17 cellular contexts compared by ENCODE assay signal in the genomic region with DNA sequence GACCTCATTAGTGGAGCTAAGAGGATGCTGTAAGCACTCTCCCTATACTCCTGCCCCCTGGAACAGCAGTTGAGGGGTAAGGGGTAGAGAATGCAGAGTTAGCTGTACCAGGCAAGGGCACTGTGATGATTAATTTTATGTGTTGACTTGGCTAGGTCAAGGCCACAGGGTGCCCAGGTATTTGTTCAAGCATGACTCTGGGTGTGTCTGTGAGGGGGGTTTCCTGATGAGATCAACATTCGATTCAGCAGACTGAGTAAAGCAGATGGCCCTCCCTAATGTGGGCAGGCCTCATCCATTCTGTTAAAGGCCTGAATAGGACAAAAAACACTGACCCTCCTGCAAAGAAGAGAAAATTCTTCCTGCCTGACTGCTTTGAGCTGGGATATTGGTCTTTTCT.
DNase-seq lines count a peak whose midpoint lies in the region; ATAC-seq, FAIRE-seq and TF ChIP-seq lines count a peak whose summit lies in the region.
"Had no signal": no experiment of that assay in that cellular context is flagged by ENCODE, and none has a peak within 500 bp of the region (broad histone marks: within the 10 kb centered on the region; RNA-seq: fewer than 3 reads in every experiment).

No MANE protein-coding gene starts in this region.

- H3K27ac ChIP-seq in AG04450 (ENCODE audit: low read depth, low read length) = peak overlapping the region; percentile 65
- no peak overlapping the region for H3K27ac ChIP-seq in keratinocyte (ENCODE audit: control insufficient read depth, insufficient read depth, low read length)
- H3K27ac ChIP-seq: neutrophil, upper lobe of right lung had no signal

- CTCF ChIA-PET in AG04450 (lab: Charles Lee) = no interaction called here

- POLR2A ChIA-PET in AG04450 (lab: Yijun Ruan, JAX) = no interaction called here

- intact Hi-C loops in posterior cingulate gyrus (cut with DNase I) = no loop called here

- H3K9me1 ChIP-seq in keratinocyte (ENCODE audit: control insufficient read depth, extremely low read depth, insufficient read depth, low read length) = no peaks in the 10 kb centered on the region

- H3K4me3 ChIP-seq in AG04450 (ENCODE audit: low read depth, low read length) (no peak overlapping the region), keratinocyte (ENCODE audit: control insufficient read depth in 2 of 3, extremely low read depth in 1 of 3, insufficient read depth in 2 of 3, low read depth in 1 of 3, low read length in 3 of 3) (no peak overlapping the region)
- H3K4me3 ChIP-seq: upper lobe of right lung had no signal

- H3K4me1 ChIP-seq in keratinocyte (ENCODE audit: control insufficient read depth, extremely low read depth, insufficient read depth, low read length) = peaks cover 4% of the 10 kb centered on the region
- H3K4me1 ChIP-seq: upper lobe of right lung had no signal

- H3K36me3 ChIP-seq in keratinocyte (ENCODE audit: control insufficient read depth in 2 of 2, extremely low read depth in 1 of 2, insufficient read depth in 2 of 2, low read length in 2 of 2) = no peaks in the 10 kb centered on the region
- H3K36me3 ChIP-seq: neutrophil, upper lobe of right lung had no signal

- no peak overlapping the region for H2AFZ ChIP-seq in keratinocyte (ENCODE audit: control insufficient read depth, low read length)

- H3K9ac ChIP-seq in keratinocyte (ENCODE audit: control insufficient read depth, extremely low read depth, insufficient read depth, low read length) = no peak overlapping the region

- TF ChIP-seq CTCF in AG04450 (IDR thresholded peaks at IDR 0.05; ENCODE audit: low read depth, low read length) (no peak), keratinocyte (optimal IDR thresholded peaks at IDR 0.05 in 1 of 3, IDR thresholded peaks at IDR 0.05 in 1 of 3, conservative IDR thresholded peaks at IDR 0.05 in 1 of 3; ENCODE audit: extremely low read depth in 1 of 3, insufficient read depth in 2 of 3, low read length in 3 of 3) (no peak)

- ATAC-seq in GM18909 (IDR thresholded peaks at IDR 0.05; ENCODE audit: poor library complexity, unreplicated experiment) = peak; percentile 56
- ATAC-seq in HG02852 (IDR thresholded peaks at IDR 0.05; ENCODE audit: unreplicated experiment) = no peak
- ATAC-seq: activated naive CD4-positive, alpha-beta T cell treated with anti-CD3 and anti-CD28 coated beads, Interleukin-2, amount 50 U/mL, for 72 hours; upper lobe of right lung had no signal

- peaks cover 3% of the 10 kb centered on the region for H3K27me3 ChIP-seq in AG04450 (ENCODE audit: control insufficient read depth, insufficient read depth, low read length)
- no peaks in the 10 kb centered on the region for H3K27me3 ChIP-seq in keratinocyte (ENCODE audit: control insufficient read depth, extremely low read depth, insufficient read depth, low read length)
- H3K27me3 ChIP-seq: upper lobe of right lung had no signal

- DNase-seq in AG04450 (ENCODE audit: low read depth, low spot score) = no peak
- DNase-seq in NCI-H774 (lab: John Stamatoyannopoulos, UW) = peak; percentile 8
- DNase-seq in keratinocyte (ENCODE audit: low read depth, low spot score) = peak; percentile 0
- DNase-seq in posterior cingulate gyrus = no peak
- DNase-seq in HTR-8/SVneo (ENCODE audit: insufficient read length, low spot score) = no peak
- DNase-seq in NK-92 (lab: John Stamatoyannopoulos, UW; ENCODE audit: unreplicated experiment) = no peak
- DNase-seq: central memory CD4-positive, alpha-beta T cell; foreskin melanocyte; H9; KG1; NCI-H1105 treated with DMSO at 0.1 percent for 48 hours; stimulated activated CD4-positive, alpha-beta T cell treated with anti-CD3 and anti-CD28 coated beads, Interleukin-4, amount 100 ng/mL, for 24 hours; upper lobe of right lung had no signal

- dilution Hi-C loops in keratinocyte (cut with MboI; ENCODE audit: extremely low pct_ligation_motif_present, low sequenced_read_pairs) = no loop called here

- no peaks in the 10 kb centered on the region; the same call in 1 of the 2 replicates for H3K9me3 ChIP-seq in AG04450 (ENCODE audit: control insufficient read depth, insufficient read depth, low read length)
- H3K9me3 ChIP-seq in keratinocyte (ENCODE audit: control insufficient read depth, low read depth, low read length) = no peaks in the 10 kb centered on the region
- H3K9me3 ChIP-seq: neutrophil, upper lobe of right lung had no signal

- H3K4me2 ChIP-seq in keratinocyte (ENCODE audit: control insufficient read depth, extremely low read depth, insufficient read depth, low read depth, low read length) = no peak overlapping the region

- FAIRE-seq in keratinocyte (lab: Jason Lieb, UNC) = no peak
- no peak for FAIRE-seq in HTR-8/SVneo (lab: Jason Lieb, UNC)

- H4K20me1 ChIP-seq in keratinocyte (ENCODE audit: control insufficient read depth, extremely low read depth, insufficient read depth, low read length) = no peaks in the 10 kb centered on the region

- H3K79me2 ChIP-seq in keratinocyte (ENCODE audit: control insufficient read depth, insufficient read depth, low read length) = no peaks in the 10 kb centered on the region

Comparison
In these comparisons a context has a peak if more than half of its experiments do, and no peak if none do; other contexts are left out.
1. DNase-seq: peak in NCI-H774 (single experiment) and keratinocyte (single experiment); none in AG04450 (single experiment), posterior cingulate gyrus (0 of 10), HTR-8/SVneo (single experiment) and NK-92 (single experiment).